Comparison of ENCODE assay signal across 8 cellular contexts in the genomic region with DNA sequence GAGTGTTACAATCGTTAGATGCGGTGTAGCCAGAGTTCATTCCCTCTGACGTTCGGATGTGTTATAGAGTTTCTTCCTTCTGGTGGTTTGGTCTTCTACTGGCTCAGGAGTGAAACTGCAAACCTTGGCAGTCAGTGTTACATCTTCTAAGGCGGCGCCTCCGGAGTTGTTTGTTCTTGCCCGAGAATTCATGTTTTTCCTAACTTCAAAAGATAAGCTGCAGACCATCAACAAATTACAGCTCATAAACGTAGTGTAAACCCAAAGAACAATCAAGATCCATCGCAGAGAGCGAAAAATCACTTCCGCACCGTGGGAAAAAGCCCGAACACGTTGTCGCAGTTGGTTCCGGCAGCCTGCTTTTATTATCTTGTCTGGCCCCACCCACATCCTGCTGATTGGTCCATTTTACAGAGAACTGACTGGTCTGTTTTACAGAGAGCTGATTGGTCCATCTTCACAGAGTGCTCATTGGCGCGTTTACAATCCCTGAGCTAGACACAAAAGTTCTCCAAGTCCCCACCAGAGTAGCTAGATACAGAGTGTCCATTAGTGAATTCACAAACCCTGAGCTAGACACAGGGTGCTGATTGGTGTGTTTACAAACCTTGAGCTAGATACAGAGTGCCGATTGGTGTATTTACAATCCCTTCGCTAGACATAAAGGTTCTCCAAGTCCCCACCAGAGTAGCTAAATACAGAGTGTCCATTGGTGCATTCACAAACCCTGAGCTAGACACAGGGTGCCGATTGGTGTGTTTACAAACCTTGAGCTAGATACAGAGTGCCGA. TPM values are rescaled to one million over a fixed set of nuclear protein-coding genes. Genes with fewer than 3 reads are reported as not detected.
DNase-seq lines count a peak whose midpoint lies in the region; TF ChIP-seq lines count a peak whose summit lies in the region.
"Not testable (repeated sequence)": the region's sequence is repeated elsewhere in the genome, so short reads cannot be mapped to it uniquely, and the experiment has no call there.

No MANE protein-coding gene starts in this region.

- H3K4me3 Mint-ChIP-seq in activated CD4-positive, alpha-beta T cell treated with anti-CD3 and anti-CD28 coated beads, Interleukin-2, amount 10 ng/mL, durations not matched to agents 24 days and 14 days = peak overlapping the region; percentile 85

- TF ChIP-seq CTCF in DOHH2 (IDR thresholded peaks at IDR 0.05; ENCODE audit: low read depth, low read length, poor library complexity, severe bottlenecking); OCI-LY7 (conservative IDR thresholded peaks at IDR 0.05; ENCODE audit: low read length); breast epithelium (IDR thresholded peaks at IDR 0.05); prostate gland (IDR thresholded peaks at IDR 0.05); tibial artery (IDR thresholded peaks at IDR 0.05): not testable (repeated sequence)

- CTCF ChIA-PET in OCI-LY7 (lab: Charles Lee; ENCODE audit: unreplicated experiment) = interaction anchor here (0.7 to 1.2 kb wide), 3 partner anchors 9 to 1852 kb away, joined by 3 to 4 read pairs (median 3); partner anchors contain the start of gene MDC1

- H3K4me2 ChIP-seq in DOHH2 (ENCODE audit: low read length) = peak overlapping the region; percentile 65
- peak overlapping the region; percentile 42 for H3K4me2 ChIP-seq in OCI-LY7 (ENCODE audit: low read length)

- POLR2A ChIA-PET in OCI-LY7 (lab: Charles Lee) = interaction anchor here (0.6 to 4.3 kb wide), 22 partner anchors 9 to 1057 kb away, joined by 3 to 38 read pairs (median 4); a partner anchor contains a TSS

- TSS peak; percentile 100 for BruUV-seq in OCI-LY7 (replicated peaks; lab: Mats Ljungman, UMichigan)

- H3K9me3 Mint-ChIP-seq in activated CD4-positive, alpha-beta T cell treated with anti-CD3 and anti-CD28 coated beads, Interleukin-2, amount 10 ng/mL, durations not matched to agents 24 days and 14 days = peaks cover 11% of the 10 kb centered on the region

- H3K36me3 ChIP-seq in DOHH2 (ENCODE audit: control insufficient read depth, low read length); KOPT-K1 (ENCODE audit: insufficient read depth, low read length); OCI-LY7 (ENCODE audit: insufficient read depth, low read length); breast epithelium; iPS-18a (ENCODE audit: control insufficient read depth, low read depth, low read length); prostate gland; tibial artery: not testable (repeated sequence)

- H3K4me1 ChIP-seq in DOHH2 (ENCODE audit: control insufficient read depth, low read length) = peaks cover 18% of the 10 kb centered on the region
- peaks cover 41% of the 10 kb centered on the region for H3K4me1 ChIP-seq in OCI-LY7 (ENCODE audit: insufficient read depth, low read length, poor library complexity, severe bottlenecking)
- not testable (repeated sequence) for H3K4me1 ChIP-seq in breast epithelium; iPS-18a (ENCODE audit: control insufficient read depth, low read depth, low read length); prostate gland (replicated peaks)
- H3K4me1 ChIP-seq in tibial artery = peaks cover 0 to 17% (median 8%) of the 10 kb centered on the region in 4 donors

- WGBS in prostate gland = 55% methylated on average over 23 of the region's 23 CpGs

- peak; percentile 86 for DNase-seq in OCI-LY7 (ENCODE audit: low spot score)
- DNase-seq in activated CD4-positive, alpha-beta T cell treated with anti-CD3 and anti-CD28 coated beads, Interleukin-2, amount 10 ng/mL, durations not matched to agents 24 days and 14 days = peak; percentile 86
- DNase-seq in breast epithelium (ENCODE audit: low spot score in 2 of 2) = peak in 1 of 2 donors; percentile 20
- DNase-seq in prostate gland (ENCODE audit: low spot score) = not testable (repeated sequence)
- peak in 1 of 2 donors; percentile 64 for DNase-seq in tibial artery

- peaks cover 15% of the 10 kb centered on the region for H3F3A ChIP-seq in DOHH2 (ENCODE audit: control insufficient read depth, insufficient read depth)

- H3K27ac Mint-ChIP-seq in activated CD4-positive, alpha-beta T cell treated with anti-CD3 and anti-CD28 coated beads, Interleukin-2, amount 10 ng/mL, durations not matched to agents 24 days and 14 days = peak overlapping the region; percentile 92

- H3K27me3 ChIP-seq in DOHH2 (ENCODE audit: control insufficient read depth, low read length); breast epithelium; prostate gland (replicated peaks; ENCODE audit: insufficient read depth); tibial artery: not testable (repeated sequence)
- peaks cover 13% of the 10 kb centered on the region for H3K27me3 ChIP-seq in iPS-18a (ENCODE audit: control insufficient read depth, insufficient read depth, low read length)

- not testable (repeated sequence) for TF ChIP-seq POLR2A in breast epithelium (IDR thresholded peaks at IDR 0.05); prostate gland (IDR thresholded peaks at IDR 0.05)

- H3K27ac ChIP-seq in DOHH2 (ENCODE audit: low read depth, low read length) = peak overlapping the region; percentile 75
- peak overlapping the region; percentile 94 for H3K27ac ChIP-seq in KOPT-K1 (ENCODE audit: low read depth, low read length, poor library complexity, severe bottlenecking)
- H3K27ac ChIP-seq in OCI-LY7 (ENCODE audit: low read depth, low read length, poor library complexity, severe bottlenecking) = peak overlapping the region; percentile 79
- H3K27ac ChIP-seq in breast epithelium = peak overlapping the region; percentile 90 to 96
- H3K27ac ChIP-seq in iPS-18a (ENCODE audit: low read length) = not testable (repeated sequence)
- peak overlapping the region; percentile 85 to 94 for H3K27ac ChIP-seq in prostate gland
- peak overlapping the region; percentile 85 to 87 for H3K27ac ChIP-seq in tibial artery

- H3K9me2 ChIP-seq in DOHH2 (replicated peaks; ENCODE audit: control insufficient read depth, low read length); OCI-LY7 (ENCODE audit: insufficient read depth, low read length): not testable (repeated sequence)

- not testable (repeated sequence) for H4K20me1 ChIP-seq in DOHH2 (ENCODE audit: control insufficient read depth, insufficient read depth, low read depth, low read length); OCI-LY7 (ENCODE audit: insufficient read depth, low read length)

- H3K79me2 ChIP-seq in DOHH2 (ENCODE audit: control insufficient read depth, low read length); OCI-LY7 (ENCODE audit: insufficient read depth, low read depth, low read length): not testable (repeated sequence)

- H3K36me3 Mint-ChIP-seq in activated CD4-positive, alpha-beta T cell treated with anti-CD3 and anti-CD28 coated beads, Interleukin-2, amount 10 ng/mL, durations not matched to agents 24 days and 14 days (ENCODE audit: low read depth) = not testable (repeated sequence)

- H2AFZ ChIP-seq in OCI-LY7 (ENCODE audit: low read length) = peak overlapping the region; percentile 37; the same call in 1 of the 2 replicates

- not testable (repeated sequence) for H3K9me3 ChIP-seq in DOHH2 (ENCODE audit: control insufficient read depth, insufficient read depth, low read length); KOPT-K1 (ENCODE audit: insufficient read depth, low read length, poor library complexity, severe bottlenecking); breast epithelium; iPS-18a (ENCODE audit: control insufficient read depth, low read depth, low read length); prostate gland; tibial artery
- peaks cover 12% of the 10 kb centered on the region; the same call in 1 of the 2 replicates for H3K9me3 ChIP-seq in OCI-LY7 (ENCODE audit: low read length)

- H3K27me3 Mint-ChIP-seq in activated CD4-positive, alpha-beta T cell treated with anti-CD3 and anti-CD28 coated beads, Interleukin-2, amount 10 ng/mL, durations not matched to agents 24 days and 14 days = not testable (repeated sequence)

- intact Hi-C loops in OCI-LY7 (cut with micrococcal nuclease; ENCODE audit: unreplicated experiment); breast epithelium (cut with DNase I; ENCODE audit: low total_unique reads): not testable (repeated sequence)
- intact Hi-C loops in activated CD4-positive, alpha-beta T cell treated with anti-CD3 and anti-CD28 coated beads, Interleukin-2, amount 10 ng/mL, durations not matched to agents 24 days and 14 days (cut with micrococcal nuclease) = loop anchor here (2.0 to 10.0 kb wide), 4 partner anchors 149 to 1735 kb away; partner anchors contain the start of gene ZNF184
- intact Hi-C loops in prostate gland (cut with DNase I) = loop anchor here (2.0 kb wide), 1 partner anchor 27 kb away; no protein-coding TSS in a partner anchor
- intact Hi-C loops in tibial artery (cut with DNase I; ENCODE audit: low total_unique reads) = loop anchor here (10.0 kb wide), 1 partner anchor 149 kb away; no protein-coding TSS in a partner anchor

- H3K9ac ChIP-seq in iPS-18a (ENCODE audit: low read length) = peak overlapping the region; percentile 45

- H3K4me3 ChIP-seq in DOHH2 (ENCODE audit: low read length) = peak overlapping the region; percentile 73
- peak overlapping the region; percentile 63 for H3K4me3 ChIP-seq in OCI-LY7 (ENCODE audit: low read depth, low read length, poor library complexity, severe bottlenecking)
- H3K4me3 ChIP-seq in breast epithelium = peak overlapping the region; percentile 57 to 90 (median 71)
- H3K4me3 ChIP-seq in iPS-18a (ENCODE audit: low read length) = peak overlapping the region; percentile 59
- peak overlapping the region; percentile 61 to 65 for H3K4me3 ChIP-seq in prostate gland
- peak overlapping the region; percentile 77 to 83 for H3K4me3 ChIP-seq in tibial artery

- peaks cover 31% of the 10 kb centered on the region for H3K4me1 Mint-ChIP-seq in activated CD4-positive, alpha-beta T cell treated with anti-CD3 and anti-CD28 coated beads, Interleukin-2, amount 10 ng/mL, durations not matched to agents 24 days and 14 days

RNA-seq across cellular contexts. Expression of gene TRIM27, which starts 58.0 kb away (rescaled TPM):
- total RNA-seq in OCI-LY7 (2014; rRNA removed; shearing (Covaris generic)) = 126 and 130 TPM in 2 replicates
- 112 and 116 TPM in 2 replicates for total RNA-seq in OCI-LY7 (2022)
- 64.8 and 67.3 TPM in 2 replicates for total RNA-seq in activated CD4-positive, alpha-beta T cell treated with anti-CD3 and anti-CD28 coated beads, Interleukin-2, amount 10 ng/mL, durations not matched to agents 24 days and 14 days
- 100 to 1,000 TPM in 1 of 3 donors, 10 to 100 TPM in 2; 38.7 to 106 (median 80.3) TPM for total RNA-seq in breast epithelium
- 10 to 100 TPM; 79.2 to 85.7 TPM for total RNA-seq in prostate gland
